ENCODE assay signal across 8 cellular contexts in genomic region chr5:124748687-124749594, GRCh38. TPM values are rescaled to one million over a fixed set of nuclear protein-coding genes. Genes with fewer than 3 reads are reported as not detected.
DNase-seq lines count a peak whose midpoint lies in the region; ATAC-seq and TF ChIP-seq lines count a peak whose summit lies in the region.

No MANE protein-coding gene starts in this region.

- intact Hi-C loops in HCT116 (cut with micrococcal nuclease) (loop anchor here (2.0 to 10.0 kb wide), 2 partner anchors 92 to 794 kb away; no protein-coding TSS in a partner anchor), left lung (cut with DNase I) (no loop called here)

- H3K36me3 ChIP-seq in HCT116 (ENCODE audit: control insufficient read depth in 1 of 2, insufficient read depth in 2 of 2, low read length in 2 of 2) (no peaks in the 10 kb centered on the region), SJCRH30 (no peaks in the 10 kb centered on the region), ectodermal cell (ENCODE audit: control insufficient read depth, insufficient read depth, low read length) (no peaks in the 10 kb centered on the region), left lung (no peaks in the 10 kb centered on the region), stomach smooth muscle (ENCODE audit: control insufficient read depth in 2 of 2, insufficient read depth in 2 of 2, low read length in 2 of 2) (no peaks in the 10 kb centered on the region)

- H3K9me3 ChIP-seq in HCT116 (ENCODE audit: control insufficient read depth in 1 of 2, insufficient read depth in 1 of 2, low read depth in 1 of 2, low read length in 2 of 2), result no peaks in the 10 kb centered on the region
- H3K9me3 ChIP-seq in SJCRH30 (replicated peaks), result no peaks in the 10 kb centered on the region
- H3K9me3 ChIP-seq in ectodermal cell (ENCODE audit: control insufficient read depth, low read length), result no peaks in the 10 kb centered on the region
- H3K9me3 ChIP-seq in left lung, result no peaks in the 10 kb centered on the region
- H3K9me3 ChIP-seq in stomach smooth muscle (ENCODE audit: control insufficient read depth in 2 of 2, low read length in 2 of 2), result no peaks in the 10 kb centered on the region

- 0% methylated on average over 20 to 22 of the region's 25 CpGs for WGBS in ectodermal cell, 2 experiments

- TF ChIP-seq CTCF in HCT116 (IDR thresholded peaks at IDR 0.05 in 2 of 3, conservative IDR thresholded peaks at IDR 0.05 in 1 of 3; ENCODE audit: borderline replicate concordance in 1 of 3, insufficient read depth in 1 of 3, low read depth in 2 of 3, low read length in 2 of 3), result no peak
- TF ChIP-seq CTCF in left lung (IDR thresholded peaks at IDR 0.05), result no peak

- DNase-seq in activated gamma-delta T cell treated with Interleukin-2 at 50 U/mL for 16 hours, result peak; percentile 5
- DNase-seq in activated gamma-delta T cell (lab: John Stamatoyannopoulos, UW), result no peak
- peak; percentile 92 for DNase-seq in HCT116 (ENCODE audit: low read depth, low spot score)
- peak; percentile 97 for DNase-seq in M059J (ENCODE audit: low read depth)
- peak; percentile 88 to 95 for DNase-seq in SJCRH30
- peak in 1 of 2 donors; percentile 80 for DNase-seq in left lung

- no peaks in the 10 kb centered on the region for H3K79me2 ChIP-seq in HCT116 (ENCODE audit: insufficient read depth, low read length)

- no peaks in the 10 kb centered on the region for H3K9me2 ChIP-seq in HCT116 (ENCODE audit: insufficient read depth)

- RAD21 ChIA-PET in HCT116 (lab: Charles Lee; ENCODE audit: low non-redundant PET in 1 of 2, low total read pairs in 2 of 2, uncharacterized antibody in 2 of 2, unreplicated experiment in 2 of 2), result interaction anchor here (0.6 to 1.1 kb wide), 6 partner anchors 8 to 1852 kb away, joined by 3 to 8 read pairs (median 3); partner anchors contain the start of gene PHAX (in 1 of the 2)

- no peaks in the 10 kb centered on the region for H4K20me1 ChIP-seq in HCT116 (ENCODE audit: insufficient read depth)

- CTCF ChIA-PET in HCT116 (lab: Charles Lee), result interaction anchor here (0.6 to 1.0 kb wide), 3 partner anchors 135 to 1087 kb away, joined by 3 to 5 read pairs (median 3); no protein-coding TSS in a partner anchor

- peak overlapping the region; percentile 64 for H2AFZ ChIP-seq in HCT116 (ENCODE audit: low read depth, low read length, poor library complexity, severe bottlenecking)

- peak overlapping the region; percentile 67 for H3K9ac ChIP-seq in HCT116 (ENCODE audit: low read length)
- H3K9ac ChIP-seq in stomach smooth muscle (ENCODE audit: low read length in 2 of 2), result peak overlapping the region; percentile 71 to 78

- H3K4me1 ChIP-seq in HCT116 (ENCODE audit: control insufficient read depth in 1 of 2, insufficient read depth in 2 of 2, low read length in 2 of 2) (peaks cover 30 to 42% of the 10 kb centered on the region in 2 experiments; a peak in 3 of 4 replicates), SJCRH30 (peaks cover 5% of the 10 kb centered on the region; the same call in 1 of the 2 replicates), ectodermal cell (ENCODE audit: control insufficient read depth, insufficient read depth, low read length) (peaks cover 20% of the 10 kb centered on the region), left lung (peaks cover 0 to 29% of the 10 kb centered on the region in 2 donors), stomach smooth muscle (ENCODE audit: control insufficient read depth, insufficient read depth, low read length) (peaks cover 3% of the 10 kb centered on the region)

- H3K27ac ChIP-seq in HCT116 (ENCODE audit: low read depth, low read length) (peak overlapping the region; percentile 66), SJCRH30 (peak overlapping the region; percentile 83), ectodermal cell (ENCODE audit: insufficient read depth, low read depth, low read length, poor library complexity, severe bottlenecking) (peak overlapping the region; percentile 96), left lung (peak overlapping the region; percentile 89 to 94), stomach smooth muscle (ENCODE audit: low read length) (peak overlapping the region; percentile 77)

- ATAC-seq in HCT116 (peak; percentile 90), left lung (peak; percentile 85)

- H3K27me3 ChIP-seq in HCT116 (ENCODE audit: insufficient read depth, low read length) (no peaks in the 10 kb centered on the region), SJCRH30 (no peaks in the 10 kb centered on the region), ectodermal cell (ENCODE audit: control insufficient read depth, insufficient read depth, low read length, poor library complexity, severe bottlenecking) (no peaks in the 10 kb centered on the region), left lung (peaks cover 0 to 21% of the 10 kb centered on the region in 2 donors), stomach smooth muscle (ENCODE audit: control insufficient read depth in 1 of 2, insufficient read depth in 2 of 2, low read length in 2 of 2) (no peaks in the 10 kb centered on the region)

- peak overlapping the region; percentile 95 for H3K4me2 ChIP-seq in HCT116 (ENCODE audit: low read length)

- BruUV-seq in HCT116 (replicated peaks; lab: Mats Ljungman, UMichigan), result TSS peak; percentile 97

- peak; percentile 80 for TF ChIP-seq POLR2A in HCT116 (IDR thresholded peaks at IDR 0.05; ENCODE audit: borderline replicate concordance, extremely low read depth, insufficient read depth, insufficient read length)

- peak overlapping the region; percentile 65 to 68 for H3K4me3 ChIP-seq in HCT116 (replicated peaks in 1 of 2; ENCODE audit: low read depth in 1 of 2, low read length in 2 of 2)
- H3K4me3 ChIP-seq in SJCRH30, result peak overlapping the region; percentile 64
- H3K4me3 ChIP-seq in ectodermal cell (ENCODE audit: insufficient read depth, low read depth, low read length), result peak overlapping the region; percentile 79
- H3K4me3 ChIP-seq in left lung, result peak overlapping the region; percentile 46 to 61
- H3K4me3 ChIP-seq in stomach smooth muscle (ENCODE audit: low read length in 2 of 2), result peak overlapping the region; percentile 64 to 80

- POLR2A ChIA-PET in HCT116 (lab: Charles Lee), result interaction anchor here (0.6 to 2.5 kb wide), 22 partner anchors 8 to 796 kb away, joined by 3 to 8 read pairs (median 4); no protein-coding TSS in a partner anchor

- TF ChIP-seq RAD21 in HCT116 (IDR thresholded peaks at IDR 0.05; ENCODE audit: low read depth), result peak; percentile 15; the same call in 1 of the 2 replicates

TF ChIP-seq in HCT116, 20 proteins besides CTCF, POLR2A, EP300 and RAD21 (continues in another document):
- TF ChIP-seq EZH2phosphoT487 (IDR thresholded peaks at IDR 0.05; ENCODE audit: borderline replicate concordance) (no peak), SIN3A (IDR thresholded peaks at IDR 0.05; ENCODE audit: low read depth) (no peak), MAX (IDR thresholded peaks at IDR 0.05) (no peak), POLR2AphosphoS5 (IDR thresholded peaks at IDR 0.05; ENCODE audit: low read depth, low read length) (peak; percentile 78), TCF7L2 (IDR thresholded peaks at IDR 0.05; ENCODE audit: borderline replicate concordance, extremely low read depth, insufficient read depth, insufficient read length) (peak; percentile 62), SP1 (IDR thresholded peaks at IDR 0.05; ENCODE audit: low read depth) (peak; percentile 72), YY1 (IDR thresholded peaks at IDR 0.05; ENCODE audit: extremely low read depth, insufficient replicate concordance, low read depth, low read length) (no peak), ZNF274 (IDR thresholded peaks at IDR 0.05; ENCODE audit: low read depth, low read length) (no peak), SRF (IDR thresholded peaks at IDR 0.05; ENCODE audit: low read depth) (0 out of 2 replicates have a peak, but pooled peaks have one; percentile 6), REST (IDR thresholded peaks at IDR 0.05; ENCODE audit: low read depth) (no peak), EZH2 (IDR thresholded peaks at IDR 0.05) (no peak), ELF1 (IDR thresholded peaks at IDR 0.05; ENCODE audit: borderline replicate concordance, low read depth) (no peak), CBX3 (IDR thresholded peaks at IDR 0.05; ENCODE audit: low read depth) (peak; percentile 13; the same call in 1 of the 2 replicates)

RNA-seq across cellular contexts. Expression of gene ZNF608, which starts 2.5 kb away (rescaled TPM):
- 5.6 TPM for total RNA-seq in HCT116 (2021; ENCODE audit: unreplicated experiment)
- 2.3 and 2.7 TPM in 2 replicates for polyA plus RNA-seq in HCT116 (2012)
- 14.2 and 18.0 TPM in 2 replicates for total RNA-seq in M059J (2014; rRNA removed; shearing (Covaris generic))
- total RNA-seq in SJCRH30 (2014; rRNA removed; shearing (Covaris generic)), result 10.9 and 12.6 TPM in 2 replicates
- polyA plus RNA-seq in ectodermal cell (2013, experiment 1 of 4), result 155 TPM
- 207 TPM for polyA plus RNA-seq in ectodermal cell (2013, experiment 2 of 4)
- 118 TPM for polyA plus RNA-seq in ectodermal cell (2013, experiment 3 of 4)
- 135 TPM for polyA plus RNA-seq in ectodermal cell (2013, experiment 4 of 4)
- 10 to 100 TPM; 21.9 to 24.0 TPM for total RNA-seq in left lung
